8 cellular contexts compared by ENCODE assay signal in the genomic region with DNA sequence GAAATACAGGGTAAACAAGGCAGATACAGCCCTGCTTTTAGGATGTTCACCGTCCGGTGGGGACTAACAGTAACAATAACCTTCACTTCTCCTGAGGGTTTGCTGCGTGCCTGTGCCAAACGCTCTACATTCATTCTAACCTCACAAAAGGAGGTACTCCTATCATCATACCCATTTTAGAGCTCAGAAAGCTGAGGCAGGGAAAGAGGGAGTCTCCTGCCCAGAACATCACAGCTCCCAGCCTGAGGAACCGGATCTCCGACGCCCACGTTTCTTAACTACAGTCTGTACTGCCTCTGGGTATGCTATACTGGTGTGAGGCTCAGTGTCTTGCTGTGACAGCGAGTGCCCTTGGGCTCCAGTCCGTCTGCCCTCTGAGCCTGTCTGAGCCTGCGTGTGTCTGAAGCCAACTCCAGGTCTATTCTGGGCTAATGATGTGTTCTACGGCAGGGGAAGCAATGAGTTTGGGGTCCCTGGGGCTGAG. TPM values are rescaled to one million over a fixed set of nuclear protein-coding genes. Genes with fewer than 3 reads are reported as not detected.
DNase-seq lines count a peak whose midpoint lies in the region; ATAC-seq and TF ChIP-seq lines count a peak whose summit lies in the region.

No MANE protein-coding gene starts in this region.

- no peaks in the 10 kb centered on the region for H3K79me2 ChIP-seq in osteoblast (ENCODE audit: insufficient read depth, low read length)

- H3K4me1 ChIP-seq in esophagus muscularis mucosa (peaks cover 36 to 45% (median 43%) of the 10 kb centered on the region in 4 donors), osteoblast (ENCODE audit: insufficient read depth, low read length) (peaks cover 20% of the 10 kb centered on the region)

- H3K27ac ChIP-seq in esophagus muscularis mucosa (replicated peaks in 1 of 4) (peak overlapping the region; percentile 63 to 81 (median 70)), osteoblast (ENCODE audit: low read depth, low read length) (no peak overlapping the region)

- H3K27me3 Mint-ChIP-seq in Calu3 (ENCODE audit: unreplicated experiment) = no peaks in the 10 kb centered on the region

- peaks cover 36% of the 10 kb centered on the region for H3K4me1 Mint-ChIP-seq in Calu3 (ENCODE audit: low read depth, unreplicated experiment)

- 73% methylated on average over 11 of the region's 12 CpGs for WGBS in esophagus muscularis mucosa

- peak overlapping the region; percentile 82 for H3K27ac Mint-ChIP-seq in Calu3 (ENCODE audit: unreplicated experiment)

- H3K4me3 ChIP-seq in esophagus muscularis mucosa (peak overlapping the region; percentile 62 to 83 (median 68)), osteoblast (ENCODE audit: insufficient read depth, low read length) (no peak overlapping the region)

- peaks cover 15% of the 10 kb centered on the region for H4K20me1 ChIP-seq in osteoblast (ENCODE audit: insufficient read depth, low read length)

- TF ChIP-seq EP300 in esophagus muscularis mucosa (IDR thresholded peaks at IDR 0.05) = no peak

- TF ChIP-seq CTCF in Calu3 (IDR thresholded peaks at IDR 0.05; ENCODE audit: unreplicated experiment) (no peak), esophagus muscularis mucosa (IDR thresholded peaks at IDR 0.05) (no peak), osteoblast (IDR thresholded peaks at IDR 0.05; ENCODE audit: extremely low read depth, low read depth, low read length) (no peak)

- H2AFZ ChIP-seq in osteoblast (ENCODE audit: low read length) = no peak overlapping the region

- H3K36me3 ChIP-seq in esophagus muscularis mucosa = peaks cover 0 to 4% (median 0%) of the 10 kb centered on the region in 4 donors
- no peaks in the 10 kb centered on the region for H3K36me3 ChIP-seq in osteoblast (ENCODE audit: insufficient read depth, low read length)

- H3K9me3 ChIP-seq in esophagus muscularis mucosa = no peaks in the 10 kb centered on the region
- H3K9me3 ChIP-seq in osteoblast (ENCODE audit: low read depth, low read length) = no peaks in the 10 kb centered on the region

- BruUV-seq in Calu3 (replicated peaks; lab: Mats Ljungman, UMichigan) = no TSS peak

- CTCF ChIA-PET in Calu3 (lab: Charles Lee) = no interaction called here

- TF ChIP-seq POLR2A in esophagus muscularis mucosa (IDR thresholded peaks at IDR 0.05; ENCODE audit: low read depth) = no peak

- intact Hi-C loops in Calu3 (cut with micrococcal nuclease; ENCODE audit: unreplicated experiment) = no loop called here
- intact Hi-C loops in esophagus muscularis mucosa (cut with DNase I) = no loop called here

- peaks cover 26% of the 10 kb centered on the region for H3K36me3 Mint-ChIP-seq in Calu3 (ENCODE audit: insufficient read depth, unreplicated experiment)

- H3K4me2 ChIP-seq in osteoblast (ENCODE audit: insufficient read depth, low read length) = peak overlapping the region; percentile 95

- H3K4me3 Mint-ChIP-seq in Calu3 (ENCODE audit: low read depth, unreplicated experiment) = peak overlapping the region; percentile 97

- no peak for ATAC-seq in HG02981 (IDR thresholded peaks at IDR 0.05; ENCODE audit: unreplicated experiment)

- H3K27me3 ChIP-seq in esophagus muscularis mucosa (no peaks in the 10 kb centered on the region), osteoblast (ENCODE audit: insufficient read depth, low read length) (no peaks in the 10 kb centered on the region)

- no peaks in the 10 kb centered on the region for H3K9me3 Mint-ChIP-seq in Calu3 (ENCODE audit: low read depth, unreplicated experiment)

- DNase-seq in Calu3 (no peak), RKO (ENCODE audit: low spot score) (peak; percentile 48), esophagus muscularis mucosa (ENCODE audit: extremely low spot score) (no peak), osteoblast (ENCODE audit: insufficient read length, low spot score, missing footprints) (peak; percentile 13), H4 (ENCODE audit: low spot score) (no peak), NCI-H510A treated with DMSO at 0.1 percent for 48 hours (lab: John Stamatoyannopoulos, UW) (no peak), NCI-H1694 treated with DMSO at 0.1 percent for 48 hours (lab: John Stamatoyannopoulos, UW) (no peak)

RNA-seq across cellular contexts. Expression of a gene that starts 5.1 kb away (rescaled TPM):
- total RNA-seq in Calu3 (2022) (17.1 and 22.0 TPM in 2 replicates), esophagus muscularis mucosa (10 to 100 TPM in 1 of 4 donors, 1 to 10 TPM in 3; 3.6 to 10.6 (median 5.9) TPM), osteoblast (1.8 and 2.7 TPM in 2 replicates)
- total RNA-seq in H4 (2014; rRNA removed; shearing (Covaris generic)) = 0.68 and 1.2 TPM in 2 replicates

RNA-seq across cellular contexts. Expression of a gene that starts 20.6 kb away (rescaled TPM):
- total RNA-seq in Calu3 (2022) (3.8 and 4.0 TPM in 2 replicates), esophagus muscularis mucosa (1 to 10 TPM in 1 of 4 donors, not detected in 3; 1.2 TPM), osteoblast (not detected in 2 replicates)
- not detected in 2 replicates for total RNA-seq in H4 (2014; rRNA removed; shearing (Covaris generic))

RNA-seq across cellular contexts. Expression of a gene that starts 32.0 kb away (rescaled TPM):
- total RNA-seq in Calu3 (2022) = 1.6 TPM in 2 replicates
- 1 to 10 TPM in 1 of 4 donors, under 1 TPM in 1, not detected in 2; 0.92 to 2.5 TPM for total RNA-seq in esophagus muscularis mucosa
- total RNA-seq in osteoblast = not detected in 2 replicates
- total RNA-seq in H4 (2014; rRNA removed; shearing (Covaris generic)) = 1.0 TPM in 1 of 2 replicates, not detected in the other

Comparison
In these comparisons a context has a peak if more than half of its experiments do, and no peak if none do; other contexts are left out.
1. DNase-seq: peak in RKO (single experiment) and osteoblast (single experiment); none in Calu3 (single experiment), esophagus muscularis mucosa (single experiment), H4 (single experiment), NCI-H510A treated with DMSO at 0.1 percent for 48 hours (single experiment) and NCI-H1694 treated with DMSO at 0.1 percent for 48 hours (single experiment).